Comparison of ENCODE assay signal across 9 cellular contexts in genomic region chr11:86800956-86801264, GRCh38. TPM values are rescaled to one million over a fixed set of nuclear protein-coding genes. Genes with fewer than 3 reads are reported as not detected.
DNase-seq lines count a peak whose midpoint lies in the region; ATAC-seq, FAIRE-seq and TF ChIP-seq lines count a peak whose summit lies in the region.
"Had no signal": no experiment of that assay in that cellular context is flagged by ENCODE, and none has a peak within 500 bp of the region (broad histone marks: within the 10 kb centered on the region; RNA-seq: fewer than 3 reads in every experiment).

No MANE protein-coding gene starts in this region.

- no peak for FAIRE-seq in kidney (lab: Jason Lieb, UNC)

- H3K9ac ChIP-seq in kidney (ENCODE audit: low read length in 2 of 2) (peak overlapping the region; percentile 70 to 78), stomach smooth muscle (ENCODE audit: low read length in 2 of 2) (peak overlapping the region; percentile 77 to 93)

- intact Hi-C loops in kidney (cut with DNase I), result no loop called here

- POLR2A ChIA-PET in activated naive CD8-positive, alpha-beta T cell treated with anti-CD3 and anti-CD28 coated beads, Interleukin-2, amount 10 ng/mL, durations not matched to agents 7 days and 5 days (lab: Charles Lee), result no interaction called here

- no peaks in the 10 kb centered on the region for H3K36me3 Mint-ChIP-seq in activated naive CD8-positive, alpha-beta T cell treated with anti-CD3 and anti-CD28 coated beads, Interleukin-2, amount 10 ng/mL, durations not matched to agents 7 days and 5 days

- no peaks in the 10 kb centered on the region for H3K27me3 ChIP-seq in stomach smooth muscle (ENCODE audit: control insufficient read depth in 1 of 2, insufficient read depth in 2 of 2, low read length in 2 of 2)

- peaks cover 2 to 8% of the 10 kb centered on the region in 2 donors for H3K4me1 ChIP-seq in kidney (ENCODE audit: control insufficient read depth in 1 of 2, insufficient read depth in 1 of 2, low read depth in 1 of 2, low read length in 2 of 2)
- H3K4me1 ChIP-seq in stomach smooth muscle (ENCODE audit: control insufficient read depth, insufficient read depth, low read length), result peaks cover 35% of the 10 kb centered on the region

- peaks cover 54% of the 10 kb centered on the region for H3K27me3 Mint-ChIP-seq in activated naive CD8-positive, alpha-beta T cell treated with anti-CD3 and anti-CD28 coated beads, Interleukin-2, amount 10 ng/mL, durations not matched to agents 7 days and 5 days

- H3K4me1 Mint-ChIP-seq in activated naive CD8-positive, alpha-beta T cell treated with anti-CD3 and anti-CD28 coated beads, Interleukin-2, amount 10 ng/mL, durations not matched to agents 7 days and 5 days, result peaks cover 10% of the 10 kb centered on the region

- H3K27ac ChIP-seq in kidney (ENCODE audit: low read depth in 2 of 2, low read length in 2 of 2) (peak overlapping the region; percentile 59 to 72), stomach smooth muscle (ENCODE audit: low read length) (peak overlapping the region; percentile 90)

- peak overlapping the region; percentile 69 for H3K4me3 Mint-ChIP-seq in activated naive CD8-positive, alpha-beta T cell treated with anti-CD3 and anti-CD28 coated beads, Interleukin-2, amount 10 ng/mL, durations not matched to agents 7 days and 5 days

- no peaks in the 10 kb centered on the region for H3K36me3 ChIP-seq in kidney (ENCODE audit: control insufficient read depth in 1 of 2, insufficient read depth in 2 of 2, low read length in 2 of 2)
- peaks cover 0 to 2% of the 10 kb centered on the region in 2 donors for H3K36me3 ChIP-seq in stomach smooth muscle (ENCODE audit: control insufficient read depth in 2 of 2, insufficient read depth in 2 of 2, low read length in 2 of 2)

- H3K27ac Mint-ChIP-seq in activated naive CD8-positive, alpha-beta T cell treated with anti-CD3 and anti-CD28 coated beads, Interleukin-2, amount 10 ng/mL, durations not matched to agents 7 days and 5 days, result no peak overlapping the region

- peak; percentile 48 for DNase-seq in NCI-H510A treated with DMSO at 0.1 percent for 48 hours (lab: John Stamatoyannopoulos, UW)
- no peak for DNase-seq in NCI-H510A (lab: John Stamatoyannopoulos, UW)
- no peak for DNase-seq in activated naive CD8-positive, alpha-beta T cell treated with anti-CD3 and anti-CD28 coated beads, Interleukin-2, amount 10 ng/mL, durations not matched to agents 7 days and 5 days
- DNase-seq in kidney, result no peak
- DNase-seq in hepatic stellate cell (ENCODE audit: low spot score), result no peak
- no peak for DNase-seq in NCI-H2081 (lab: John Stamatoyannopoulos, UW)
- DNase-seq: activated CD4-positive, alpha-beta T cell treated with anti-CD3 and anti-CD28 coated beads, Interleukin-2, amount 50 U/mL, for 4 hours had no signal

- H3K4me3 ChIP-seq in kidney (ENCODE audit: low read length in 2 of 2), result peak overlapping the region; percentile 73 to 76
- H3K4me3 ChIP-seq in stomach smooth muscle (ENCODE audit: low read length in 2 of 2), result peak overlapping the region; percentile 82 to 90

- no peaks in the 10 kb centered on the region for H3K9me3 Mint-ChIP-seq in activated naive CD8-positive, alpha-beta T cell treated with anti-CD3 and anti-CD28 coated beads, Interleukin-2, amount 10 ng/mL, durations not matched to agents 7 days and 5 days

- no peak for TF ChIP-seq CTCF in kidney (IDR thresholded peaks at IDR 0.05; ENCODE audit: borderline replicate concordance, extremely low read depth, insufficient read depth)

- ATAC-seq in activated naive CD8-positive, alpha-beta T cell treated with anti-CD3 and anti-CD28 coated beads, Interleukin-2, amount 10 ng/mL, durations not matched to agents 7 days and 5 days (ENCODE audit: low read depth), result no peak
- ATAC-seq in GM21367 (IDR thresholded peaks at IDR 0.05; ENCODE audit: unreplicated experiment), result no peak

- H3K9me3 ChIP-seq in kidney (ENCODE audit: control insufficient read depth in 1 of 2, low read length in 2 of 2) (no peaks in the 10 kb centered on the region), stomach smooth muscle (ENCODE audit: control insufficient read depth in 2 of 2, low read length in 2 of 2) (no peaks in the 10 kb centered on the region)

RNA-seq across cellular contexts. Expression of gene PRSS23, which starts 0.6 kb away (rescaled TPM):
- total RNA-seq in activated naive CD8-positive, alpha-beta T cell treated with anti-CD3 and anti-CD28 coated beads, Interleukin-2, amount 10 ng/mL, durations not matched to agents 7 days and 5 days, result under 1 TPM; 0.17 to 0.28 TPM
- total RNA-seq in kidney, result 54.6 TPM
- 53.4 TPM for polyA plus RNA-seq in kidney (ENCODE audit: insufficient read depth, low read depth, low replicate concordance)

Comparison
In these comparisons a context has a peak if more than half of its experiments do, and no peak if none do; other contexts are left out.
1. RNA of gene PRSS23, which starts 0.6 kb away (total RNA-seq): 54.6 TPM in kidney (single experiment); 0.17 to 0.28 TPM in activated naive CD8-positive, alpha-beta T cell treated with anti-CD3 and anti-CD28 coated beads, Interleukin-2, amount 10 ng/mL, durations not matched to agents 7 days and 5 days; every median in the first group is over 10 times any median in the second.